In genomic region chrY:7273587-7274203, GRCh38 we compare ENCODE assay signal across 9 cellular contexts.
DNase-seq lines count a peak whose midpoint lies in the region; TF ChIP-seq lines count a peak whose summit lies in the region.
"Had no signal": no experiment of that assay in that cellular context is flagged by ENCODE, and none has a peak within 500 bp of the region (broad histone marks: within the 10 kb centered on the region; RNA-seq: fewer than 3 reads in every experiment).

No MANE protein-coding gene starts in this region.

- POLR2A ChIA-PET in RWPE1 (lab: Yijun Ruan, JAX; ENCODE audit: low non-redundant PET) (no interaction called here), A673 (lab: Charles Lee; ENCODE audit: low non-redundant PET) (no interaction called here)

- H3K9me3 Mint-ChIP-seq in HFFc6, result no peaks in the 10 kb centered on the region

- intact Hi-C loops in A673 (cut with micrococcal nuclease; ENCODE audit: unreplicated experiment), result no loop called here

- no peaks in the 10 kb centered on the region for H3K4me1 ChIP-seq in ectodermal cell (ENCODE audit: control insufficient read depth, insufficient read depth, low read length)
- no peaks in the 10 kb centered on the region for H3K4me1 ChIP-seq in parathyroid adenoma
- no peaks in the 10 kb centered on the region for H3K4me1 ChIP-seq in A673 (ENCODE audit: insufficient read depth, low read length, poor library complexity, severe bottlenecking)
- H3K4me1 ChIP-seq: adrenal gland had no signal

- CTCF ChIA-PET in RWPE1 (lab: Yijun Ruan, JAX), result no interaction called here
- CTCF ChIA-PET in A673 (lab: Charles Lee), result no interaction called here

- BruUV-seq in A673 (replicated peaks; lab: Mats Ljungman, UMichigan), result no TSS peak

- DNase-seq in AG20443 (ENCODE audit: low spot score) (peak; percentile 80), HFFc6 (peak; percentile 30), RWPE1 (ENCODE audit: low spot score) (no peak), A673 (ENCODE audit: low spot score) (no peak), NCI-H1930 (lab: John Stamatoyannopoulos, UW) (no peak), NCI-H748 (lab: John Stamatoyannopoulos, UW; ENCODE audit: unreplicated experiment) (no peak)

- TF ChIP-seq CTCF in HFFc6 (IDR thresholded peaks at IDR 0.05) (no peak), RWPE1 (conservative IDR thresholded peaks at IDR 0.05; ENCODE audit: low read depth) (no peak), parathyroid adenoma (IDR thresholded peaks at IDR 0.05) (no peak), A673 (conservative IDR thresholded peaks at IDR 0.05; ENCODE audit: low read depth, low read length) (no peak)

- H3K4me3 ChIP-seq in ectodermal cell (ENCODE audit: insufficient read depth, low read depth, low read length) (peak overlapping the region; percentile 62), parathyroid adenoma (ENCODE audit: low read depth, low read length) (peak overlapping the region; percentile 56), A673 (ENCODE audit: low read depth, low read length, poor library complexity, severe bottlenecking) (no peak overlapping the region)
- H3K4me3 ChIP-seq: adrenal gland had no signal

- H3K27me3 ChIP-seq in ectodermal cell (ENCODE audit: control insufficient read depth, insufficient read depth, low read length, poor library complexity, severe bottlenecking) (no peaks in the 10 kb centered on the region), parathyroid adenoma (ENCODE audit: control insufficient read depth, insufficient read depth, low read length) (no peaks in the 10 kb centered on the region), A673 (replicated peaks; ENCODE audit: insufficient read depth, low read depth, low read length, poor library complexity) (no peaks in the 10 kb centered on the region)
- H3K27me3 ChIP-seq: adrenal gland had no signal

- no peak overlapping the region for H2AFZ ChIP-seq in parathyroid adenoma

- H3K9me3 ChIP-seq in ectodermal cell (ENCODE audit: control insufficient read depth, low read length), result no peaks in the 10 kb centered on the region
- H3K9me3 ChIP-seq in parathyroid adenoma (ENCODE audit: control insufficient read depth, low read length), result no peaks in the 10 kb centered on the region
- H3K9me3 ChIP-seq in A673 (ENCODE audit: low read depth, low read length, poor library complexity, severe bottlenecking), result no peaks in the 10 kb centered on the region
- H3K9me3 ChIP-seq: adrenal gland had no signal

- peaks cover 12% of the 10 kb centered on the region for H3K4me1 Mint-ChIP-seq in HFFc6 (ENCODE audit: low read depth)

- H3K27me3 Mint-ChIP-seq in HFFc6 (ENCODE audit: insufficient read depth), result no peaks in the 10 kb centered on the region

- no peaks in the 10 kb centered on the region for H3K79me2 ChIP-seq in parathyroid adenoma

- 0% methylated on average over 65 of the region's 65 CpGs for WGBS in ectodermal cell, 2 experiments

- H3K36me3 ChIP-seq in ectodermal cell (ENCODE audit: control insufficient read depth, insufficient read depth, low read length) (no peaks in the 10 kb centered on the region), parathyroid adenoma (ENCODE audit: control insufficient read depth, insufficient read depth, low read length) (no peaks in the 10 kb centered on the region), A673 (ENCODE audit: insufficient read depth, low read length, poor library complexity, severe bottlenecking) (no peaks in the 10 kb centered on the region)
- H3K36me3 ChIP-seq: adrenal gland had no signal

- H3K27ac Mint-ChIP-seq in HFFc6, result peak overlapping the region; percentile 86

- H3K36me3 Mint-ChIP-seq in HFFc6 (ENCODE audit: low read depth), result peaks cover 4% of the 10 kb centered on the region; the same call in 1 of the 2 replicates

- no peak overlapping the region for H3K9ac ChIP-seq in parathyroid adenoma

- H3K4me3 Mint-ChIP-seq in HFFc6, result peak overlapping the region; percentile 90

- H3K27ac ChIP-seq in RWPE1 (peak overlapping the region; percentile 88), ectodermal cell (ENCODE audit: insufficient read depth, low read depth, low read length, poor library complexity, severe bottlenecking) (peak overlapping the region; percentile 8), parathyroid adenoma (peak overlapping the region; percentile 39), A673 (ENCODE audit: low read depth, low read length, poor library complexity, severe bottlenecking) (no peak overlapping the region)

- H3K4me2 ChIP-seq in parathyroid adenoma (ENCODE audit: low read length), result peak overlapping the region; percentile 67

Comparison
In these comparisons a context has a peak if more than half of its experiments do, and no peak if none do; other contexts are left out.
1. DNase-seq: peak in AG20443 (single experiment) and HFFc6 (single experiment); none in RWPE1 (single experiment), A673 (single experiment), NCI-H1930 (0 of 2) and NCI-H748 (single experiment).